ENCODE assay signal across 25 cellular contexts in the genomic region with DNA sequence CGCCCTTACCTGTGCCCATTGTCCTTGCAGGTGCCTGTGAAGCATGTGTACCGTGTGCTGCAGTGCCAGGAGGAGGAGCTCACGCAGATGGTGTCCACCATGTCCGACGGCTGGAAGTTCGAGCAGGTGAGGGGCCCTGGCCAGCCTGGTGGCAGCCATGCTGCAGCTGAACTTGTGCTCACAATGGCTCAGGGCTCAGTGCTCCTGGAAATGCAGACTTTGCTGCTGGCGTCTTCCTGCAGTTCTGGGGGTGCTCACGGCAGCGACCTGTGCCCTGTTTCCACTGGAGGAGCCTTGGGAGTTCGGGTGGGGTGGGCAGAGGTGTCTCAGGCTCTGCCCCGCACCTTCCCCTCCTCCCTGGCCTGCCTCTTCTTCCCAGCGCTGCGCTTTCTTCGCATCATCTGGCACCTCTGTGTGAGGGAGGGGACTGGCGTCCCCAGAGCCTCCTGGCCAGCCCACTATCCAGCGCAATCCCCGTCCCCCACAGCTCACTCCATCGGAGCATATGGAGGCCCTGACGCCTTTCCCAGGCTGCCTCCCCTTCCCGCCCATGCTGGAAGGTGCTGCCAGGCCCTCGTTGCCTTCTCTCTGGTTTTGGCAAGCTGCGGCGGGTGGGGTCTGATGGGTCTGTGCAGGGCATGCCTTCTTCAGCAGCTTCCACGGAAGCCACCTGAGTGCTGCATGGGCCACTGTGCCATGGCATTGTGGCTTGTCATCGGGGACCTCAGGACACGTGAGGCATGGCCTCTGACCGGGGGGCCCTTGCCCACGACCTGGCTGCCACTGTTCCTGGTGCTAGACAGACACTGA.
"Had no signal": no experiment of that assay in that cellular context is flagged by ENCODE, and none has a peak within 500 bp of the region (broad histone marks: within the 10 kb centered on the region; RNA-seq: fewer than 3 reads in every experiment).

No MANE protein-coding gene starts in this region.

- H3K4me1 ChIP-seq: body of pancreas, parathyroid adenoma had no signal

- ATAC-seq: activated CD4-positive, CD25-positive, alpha-beta regulatory T cell treated with anti-CD3 and anti-CD28 coated beads, Interleukin-2, amount 50 U/mL, for 24 hours; body of pancreas; effector memory CD8-positive, alpha-beta T cell; left colon; naive thymus-derived CD8-positive, alpha-beta T cell; right lobe of liver; stimulated activated naive CD8-positive, alpha-beta T cell treated with anti-CD3 and anti-CD28 coated beads, Interleukin-15, Interleukin-2, amounts not matched to agents 100 U/mL and 50 U/mL, for 24 hours had no signal

- DNase-seq: activated CD4-positive, alpha-beta T cell treated with anti-CD3 and anti-CD28 coated beads for 48 hours; activated CD4-positive, alpha-beta T cell treated with anti-CD3 and anti-CD28 coated beads, Interleukin-2, amount 50 U/mL, for 48 hours; activated CD8-positive, alpha-beta memory T cell treated with anti-CD3 and anti-CD28 coated beads for 24 hours; activated effector memory CD4-positive, alpha-beta T cell treated with Interleukin-2 at 50 U/mL for 16 hours; activated naive CD4-positive, alpha-beta T cell treated with Interleukin-2 at 50 U/mL for 16 hours; aorta; body of pancreas; cerebellar nuclear complex; effector memory CD8-positive, alpha-beta T cell; erythroblast; left colon; midbrain; right lobe of liver; stimulated activated CD4-positive, alpha-beta T cell treated with anti-CD3 and anti-CD28 coated beads, Interleukin-12 subunit alpha, Interleukin-12 subunit beta, amount 100 ng/mL, for 4 hours; stimulated activated CD4-positive, alpha-beta T cell treated with anti-CD3 and anti-CD28 coated beads, Interleukin-4, amount 100 ng/mL, for 1 hour; stimulated activated naive CD8-positive, alpha-beta T cell treated with anti-CD3 and anti-CD28 coated beads, Interleukin-15, Interleukin-2, amounts not matched to agents 100 U/mL and 50 U/mL, for 24 hours; T-helper 9 cell; trophoblast cell; WERI-Rb-1 had no signal

- H3K27me3 ChIP-seq: body of pancreas, right lobe of liver had no signal

- H3K9me3 ChIP-seq: body of pancreas, right lobe of liver, thoracic aorta had no signal

- H3K4me3 ChIP-seq: body of pancreas, coronary artery, right lobe of liver, skin epidermis, thoracic aorta had no signal

- H3K9ac ChIP-seq: parathyroid adenoma had no signal

- H3K27ac ChIP-seq: body of pancreas, coronary artery, parathyroid adenoma, right lobe of liver, skin epidermis, thoracic aorta, WERI-Rb-1 had no signal
